In the genomic region with DNA sequence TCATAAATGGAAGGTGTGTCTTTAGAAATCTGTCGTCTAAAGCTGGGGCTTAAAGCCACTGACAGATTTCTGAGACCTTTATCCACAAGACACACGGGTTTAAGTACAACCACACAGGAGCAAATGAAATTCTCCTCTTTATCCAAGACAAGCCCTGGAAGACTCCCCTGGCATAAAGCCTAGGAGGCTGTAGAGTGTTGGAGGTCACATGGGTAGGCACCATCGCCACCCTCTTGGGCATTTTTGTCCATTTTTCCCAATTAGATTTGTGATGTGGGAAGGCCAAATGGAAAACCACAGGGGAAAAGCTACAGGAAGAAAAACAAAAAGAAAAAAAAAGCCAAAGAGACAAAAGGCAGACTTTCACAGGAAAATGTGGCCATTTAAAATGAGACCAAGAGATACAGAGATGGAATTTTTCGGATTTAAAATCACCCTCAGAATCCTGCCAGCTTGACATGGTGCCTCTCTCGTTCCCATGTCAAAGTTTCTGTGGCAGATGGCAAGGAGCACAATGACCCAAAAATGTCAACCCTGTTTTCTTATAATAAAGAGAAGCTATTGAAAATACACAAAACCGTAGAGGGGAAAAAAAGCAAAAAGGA, we compare ENCODE assay signal across 5 cellular contexts.
"Had no signal": no experiment of that assay in that cellular context is flagged by ENCODE, and none has a peak within 500 bp of the region (broad histone marks: within the 10 kb centered on the region; RNA-seq: fewer than 3 reads in every experiment).

No MANE protein-coding gene starts in this region.

- ATAC-seq: GM23338, K562 had no signal

- H3K4me3 ChIP-seq: GM23338, K562 had no signal

- DNase-seq: H9, HCEC 1CT, IMR-90 had no signal
